Comparison of ENCODE assay signal across 24 cellular contexts in genomic region chr12:13142747-13143146, GRCh38. TPM values are rescaled to one million over a fixed set of nuclear protein-coding genes. Genes with fewer than 3 reads are reported as not detected.
"Had no signal": no experiment of that assay in that cellular context is flagged by ENCODE, and none has a peak within 500 bp of the region (broad histone marks: within the 10 kb centered on the region; RNA-seq: fewer than 3 reads in every experiment).

No MANE protein-coding gene starts in this region.

- ATAC-seq: activated CD4-positive, alpha-beta T cell treated with anti-CD3 and anti-CD28 coated beads for 36 hours; activated CD8-positive, alpha-beta T cell treated with anti-CD3 and anti-CD28 coated beads for 36 hours; activated T-cell treated with anti-CD3 and anti-CD28 coated beads, Interleukin-2, amount 50 U/mL, for 72 hours; K562; T-cell had no signal

- H3K4me3 ChIP-seq: adrenal gland, K562, SK-N-MC had no signal

- H3K9me3 ChIP-seq: adrenal gland had no signal

- H3K27me3 Mint-ChIP-seq: activated CD4-positive, alpha-beta T cell treated with anti-CD3 and anti-CD28 coated beads for 36 hours; activated CD8-positive, alpha-beta T cell treated with anti-CD3 and anti-CD28 coated beads for 36 hours had no signal

- H3K27ac ChIP-seq: adrenal gland, SK-N-MC, WERI-Rb-1 had no signal

- DNase-seq: activated CD4-positive, alpha-beta T cell treated with anti-CD3 and anti-CD28 coated beads for 36 hours; activated CD4-positive, alpha-beta T cell treated with anti-CD3 and anti-CD28 coated beads, Interleukin-2, amount 50 U/mL, for 1 hour; activated CD8-positive, alpha-beta memory T cell treated with anti-CD3 and anti-CD28 coated beads, Interleukin-2, amount 50 U/mL, for 4 hours; activated CD8-positive, alpha-beta T cell treated with anti-CD3 and anti-CD28 coated beads for 36 hours; activated naive CD4-positive, alpha-beta T cell treated with anti-CD3 and anti-CD28 coated beads, Interleukin-2, amount 50 U/mL, for 16 hours; activated naive CD8-positive, alpha-beta T cell treated with anti-CD3 and anti-CD28 coated beads, Interleukin-2, amount 10 ng/mL, durations not matched to agents 7 days and 5 days; activated T-cell treated with anti-CD3 and anti-CD28 coated beads, Interleukin-2, amount 50 U/mL, for 72 hours; anterior cingulate cortex; central memory CD4-positive, alpha-beta T cell; Karpas-422; MM.1S; NCI-H1105; NCI-H146; NCI-H187 treated with DMSO at 0.1 percent for 48 hours; NCI-H2081 treated with DMSO at 0.1 percent for 48 hours; NCI-H446; NCI-H524; T-cell; T-helper 2 cell; WERI-Rb-1 had no signal

- H3K4me3 Mint-ChIP-seq: activated CD4-positive, alpha-beta T cell treated with anti-CD3 and anti-CD28 coated beads for 36 hours; activated CD8-positive, alpha-beta T cell treated with anti-CD3 and anti-CD28 coated beads for 36 hours; activated naive CD8-positive, alpha-beta T cell treated with anti-CD3 and anti-CD28 coated beads, Interleukin-2, amount 10 ng/mL, durations not matched to agents 7 days and 5 days; activated T-cell treated with anti-CD3 and anti-CD28 coated beads, Interleukin-2, amount 50 U/mL, for 72 hours; T-cell had no signal

- H3K36me3 Mint-ChIP-seq: activated naive CD8-positive, alpha-beta T cell treated with anti-CD3 and anti-CD28 coated beads, Interleukin-2, amount 10 ng/mL, durations not matched to agents 7 days and 5 days; T-cell had no signal

- H3K27me3 ChIP-seq: adrenal gland had no signal

- H3K27ac Mint-ChIP-seq: activated CD4-positive, alpha-beta T cell treated with anti-CD3 and anti-CD28 coated beads for 36 hours; activated CD8-positive, alpha-beta T cell treated with anti-CD3 and anti-CD28 coated beads for 36 hours; activated naive CD8-positive, alpha-beta T cell treated with anti-CD3 and anti-CD28 coated beads, Interleukin-2, amount 10 ng/mL, durations not matched to agents 7 days and 5 days; activated T-cell treated with anti-CD3 and anti-CD28 coated beads, Interleukin-2, amount 50 U/mL, for 72 hours; activated T-helper 2 cell treated with anti-CD3 and anti-CD28 coated beads, Interferon-gamma antibody, Interleukin-2, Interleukin-4, amounts not matched to agents 10 μg/mL and 5 μg/mL and 100 μg/mL, durations not matched to agents 14 hours and 24 hours and 36 hours had no signal

- H3K4me1 ChIP-seq: adrenal gland had no signal

- H3K36me3 ChIP-seq: adrenal gland, WERI-Rb-1 had no signal

- H3K9me3 Mint-ChIP-seq: activated CD8-positive, alpha-beta T cell treated with anti-CD3 and anti-CD28 coated beads for 36 hours; activated T-cell treated with anti-CD3 and anti-CD28 coated beads, Interleukin-2, amount 50 U/mL, for 72 hours; activated T-helper 2 cell treated with anti-CD3 and anti-CD28 coated beads, Interferon-gamma antibody, Interleukin-2, Interleukin-4, amounts not matched to agents 10 μg/mL and 5 μg/mL and 100 μg/mL, durations not matched to agents 14 hours and 24 hours and 36 hours; T-cell had no signal

RNA-seq across cellular contexts. Expression of gene GSG1, which starts 39.3 kb away (rescaled TPM):
- total RNA-seq: activated CD4-positive, alpha-beta T cell treated with anti-CD3 and anti-CD28 coated beads for 36 hours; activated CD8-positive, alpha-beta T cell treated with anti-CD3 and anti-CD28 coated beads for 36 hours; activated naive CD8-positive, alpha-beta T cell treated with anti-CD3 and anti-CD28 coated beads, Interleukin-2, amount 10 ng/mL, durations not matched to agents 7 days and 5 days; activated T-cell treated with anti-CD3 and anti-CD28 coated beads, Interleukin-2, amount 50 U/mL, for 72 hours; activated T-helper 2 cell treated with anti-CD3 and anti-CD28 coated beads, Interferon-gamma antibody, Interleukin-2, Interleukin-4, amounts not matched to agents 10 μg/mL and 5 μg/mL and 100 μg/mL, durations not matched to agents 14 hours and 24 hours and 36 hours; adrenal gland; K562; T-cell had no signal
